9 cellular contexts compared by ENCODE assay signal in the genomic region with DNA sequence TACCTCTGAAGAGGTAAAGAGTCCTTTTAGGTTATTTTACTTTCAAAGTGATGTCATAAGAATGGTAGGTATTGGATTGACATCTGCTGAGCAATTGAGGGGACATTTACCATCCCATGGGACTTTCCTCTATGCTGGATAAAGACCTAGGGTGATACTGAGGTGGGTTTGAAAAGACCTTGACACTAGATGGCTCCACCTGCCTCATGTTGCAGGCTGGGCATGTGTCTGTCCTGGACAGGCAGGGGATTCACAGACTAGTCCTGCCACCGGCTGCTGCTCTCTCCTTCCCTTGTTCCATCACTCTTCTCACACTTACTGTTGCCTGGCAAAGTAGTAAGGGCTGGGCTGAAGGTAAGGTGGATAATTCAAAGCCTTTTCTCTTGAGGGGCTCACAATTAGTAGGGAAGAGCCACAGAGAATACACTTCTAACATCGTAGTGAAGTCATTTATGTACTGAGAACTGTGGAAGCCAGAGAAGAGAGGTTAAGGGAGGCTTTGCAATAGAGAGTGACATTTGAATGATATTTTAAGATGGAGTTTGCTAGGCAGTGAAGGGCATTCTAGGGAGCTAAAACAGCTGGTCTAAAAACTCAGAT. TPM values are rescaled to one million over a fixed set of nuclear protein-coding genes. Genes with fewer than 3 reads are reported as not detected.
DNase-seq lines count a peak whose midpoint lies in the region; ATAC-seq, FAIRE-seq and TF ChIP-seq lines count a peak whose summit lies in the region.
"Had no signal": no experiment of that assay in that cellular context is flagged by ENCODE, and none has a peak within 500 bp of the region (broad histone marks: within the 10 kb centered on the region; RNA-seq: fewer than 3 reads in every experiment).

No MANE protein-coding gene starts in this region.

- ATAC-seq in HG02798 (IDR thresholded peaks at IDR 0.05; ENCODE audit: poor library complexity, unreplicated experiment) = peak; percentile 67
- ATAC-seq in K562 = peak; percentile 90

- POLR2A ChIA-PET in BJ (lab: Charles Lee) (no interaction called here), K562 (lab: Yijun Ruan, JAX) (no interaction called here)

- H3K27ac ChIP-seq in K562 (ENCODE audit: extremely low read depth, low read depth, low read length) = no peak overlapping the region

- peaks cover 26% of the 10 kb centered on the region; the same call in 1 of the 2 replicates for H4K20me1 ChIP-seq in K562 (replicated peaks; ENCODE audit: control insufficient read depth, insufficient read depth, low read length)

- H3K79me2 ChIP-seq in K562 (ENCODE audit: control insufficient read depth, insufficient read depth, low read length) = no peaks in the 10 kb centered on the region

- H3K4me2 ChIP-seq in K562 (ENCODE audit: insufficient read depth, low read length) = no peak overlapping the region

- H3K27me3 ChIP-seq in BJ (ENCODE audit: control insufficient read depth, insufficient read depth, low read length) (no peaks in the 10 kb centered on the region), K562 (ENCODE audit: control insufficient read depth in 2 of 2, insufficient read depth in 2 of 2, low read length in 2 of 2) (no peaks in the 10 kb centered on the region)

- no peaks in the 10 kb centered on the region for H3K9me1 ChIP-seq in K562 (ENCODE audit: control insufficient read depth, insufficient read depth, low read length)

- H2AFZ ChIP-seq in K562 (ENCODE audit: low read depth, low read length) = no peak overlapping the region

- peak; percentile 45 for TF ChIP-seq CTCF in BJ (IDR thresholded peaks at IDR 0.05; ENCODE audit: insufficient read depth, low read depth, low read length)
- TF ChIP-seq CTCF in K562 (IDR thresholded peaks at IDR 0.05 in 2 of 3, conservative IDR thresholded peaks at IDR 0.05 in 1 of 3; ENCODE audit: insufficient read depth in 2 of 3, low read depth in 1 of 3, low read length in 3 of 3) = peak; percentile 61 to 69 (median 69)

- in situ Hi-C loops in K562 (cut with MboI) = loop anchor here (5.0 to 25.0 kb wide), 2 partner anchors 98 to 432 kb away; no protein-coding TSS in a partner anchor

- no peak for DNase-seq in BJ (ENCODE audit: low read depth)
- peak; percentile 66 for DNase-seq in GM18507 (ENCODE audit: extremely low spot score, insufficient read length, low read depth)
- DNase-seq in NCI-H2227 treated with DMSO at 0.1 percent for 48 hours (lab: John Stamatoyannopoulos, UW) = peak; percentile 9
- peak; percentile 42 to 67 (median 54) for DNase-seq in K562 (ENCODE audit: extremely low read depth in 1 of 4, low spot score in 3 of 4)
- DNase-seq in left kidney (ENCODE audit: low read depth, low spot score) = peak; percentile 78
- no peak for DNase-seq in DMS114 treated with DMSO at 0.1 percent for 48 hours (lab: John Stamatoyannopoulos, UW; ENCODE audit: unreplicated experiment)
- no peak for DNase-seq in activated CD8-positive, alpha-beta memory T cell treated with anti-CD3 and anti-CD28 coated beads for 24 hours
- DNase-seq: natural killer cell had no signal

- TF ChIP-seq RAD21 in K562 (CRISPR knock-in tag; conservative IDR thresholded peaks at IDR 0.05 in 1 of 2, IDR thresholded peaks at IDR 0.05 in 1 of 2) = peak in 1 of 2 experiments; percentile 77; a peak in 2 of 4 replicates

- CTCF ChIA-PET in BJ (lab: Yijun Ruan, JAX) (interaction anchor here (1.3 to 4.8 kb wide), 2 partner anchors 13 to 72 kb away, joined by 4 to 40 read pairs; no protein-coding TSS in a partner anchor), K562 (lab: Yijun Ruan, JAX; ENCODE audit: low intra/inter-chr PET ratio) (interaction anchor here (1.4 kb wide), 1 partner anchor 73 kb away, joined by 5 read pairs; no protein-coding TSS in a partner anchor)

- H3K9me3 ChIP-seq in K562 (replicated peaks; ENCODE audit: control insufficient read depth, insufficient read depth, low read depth, low read length) = no peaks in the 10 kb centered on the region

- FAIRE-seq in GM18507 (lab: Jason Lieb, UNC) (peak; percentile 81), K562 (lab: Jason Lieb, UNC) (peak; percentile 74)

- H3K9ac ChIP-seq in K562 (ENCODE audit: insufficient read depth in 1 of 2, low read depth in 2 of 2, low read length in 2 of 2) = no peak overlapping the region

- TF ChIP-seq EP300 in K562 (IDR thresholded peaks at IDR 0.05; ENCODE audit: low read length) = no peak

- 72% methylated on average over 2 of the region's 2 CpGs for WGBS in K562 (ENCODE audit: insufficient coverage, low coverage, missing lambda C conversion rate)

- intact Hi-C loops in K562 (cut with micrococcal nuclease) = loop anchor here (1.0 to 10.0 kb wide), 4 partner anchors 72 to 424 kb away; no protein-coding TSS in a partner anchor

- no TSS peak for BruUV-seq in K562 (replicated peaks; lab: Mats Ljungman, UMichigan)

- no peak for TF ChIP-seq POLR2A in K562 (conservative IDR thresholded peaks at IDR 0.05)

- H3K4me1 ChIP-seq in K562 (replicated peaks in 1 of 2; ENCODE audit: control insufficient read depth in 2 of 2, insufficient read depth in 2 of 2, low read length in 2 of 2) = peaks cover 5 to 6% of the 10 kb centered on the region in 2 experiments; a peak in 4 of 5 replicates

- H3K36me3 ChIP-seq in BJ (ENCODE audit: control insufficient read depth, insufficient read depth, low read length) (no peaks in the 10 kb centered on the region; the same call in 1 of the 2 replicates), K562 (ENCODE audit: control insufficient read depth, insufficient read depth, low read length) (0 out of 3 replicates have a peak, but pooled peaks cover 2% of the 10 kb centered on the region)

- H3K4me3 ChIP-seq in BJ (ENCODE audit: low read depth, low read length) = no peak overlapping the region
- H3K4me3 ChIP-seq in K562 = no peak overlapping the region

TF ChIP-seq in K562, 482 proteins besides CTCF, POLR2A, EP300 and RAD21:
- 0 out of 2 replicates have a peak, but pooled peaks have one; percentile 40 for TF ChIP-seq SMC3 (conservative IDR thresholded peaks at IDR 0.05; ENCODE audit: insufficient read depth, low read depth, low read length)
- TF ChIP-seq ZNF79 (CRISPR knock-in tag; IDR thresholded peaks at IDR 0.05; ENCODE audit: low read depth) = no peak

RNA-seq across cellular contexts. Expression of a gene that starts 27.7 kb away (rescaled TPM):
- 26.1 and 36.3 TPM in 2 replicates for polyA plus RNA-seq in BJ (2011; rRNA removed)
- 31.1 and 31.8 TPM in 2 replicates for polyA minus RNA-seq in BJ (2011; rRNA and poly(A)+ RNA removed)
- total RNA-seq in K562 (2011; cell fraction: chromatin; rRNA removed; ENCODE audit: low replicate concordance) = 54.4 and 56.3 TPM in 2 replicates
- total RNA-seq in K562 (2011; cell fraction: nucleolus; rRNA removed) = 28.3 and 29.1 TPM in 2 replicates
- 38.1 and 45.0 TPM in 2 replicates for total RNA-seq in K562 (2011; cell fraction: nucleoplasm; rRNA removed)
- 21.7 and 25.8 TPM in 2 replicates for total RNA-seq in K562 (2014; rRNA removed)
- total RNA-seq in K562 (2014; rRNA removed; fragmentation: Illumina TruSeq; extraction: Trizol) = 13.2 and 14.2 TPM in 2 replicates
- total RNA-seq in K562 (2015; rRNA removed; fragmentation: Illumina TruSeq; extraction: Trizol) = 15.5 and 15.6 TPM in 2 replicates
- total RNA-seq in K562 (2021) = 27.5 and 28.5 TPM in 2 replicates
- 17.5 and 24.0 TPM in 2 replicates for polyA plus RNA-seq in K562 (2011; rRNA removed)
- 13.7 and 15.9 TPM in 2 replicates for polyA plus RNA-seq in K562 (2011; cell fraction: cytosol; rRNA removed)
- polyA plus RNA-seq in K562 (2011; cell fraction: nucleus; rRNA removed) = 46.8 and 47.8 TPM in 2 replicates
- polyA plus RNA-seq in K562 (2012) = 16.4 and 21.1 TPM in 2 replicates
- 20.3 and 21.3 TPM in 2 replicates for polyA plus RNA-seq in K562 (2014; fragmentation: Illumina TruSeq; extraction: Trizol)
- 1 to 10 TPM; 5.3 TPM for polyA plus RNA-seq in K562 (2014; fragmentation: Nextera tagmentation; extraction: Ambion mirVana)
- 18.7 and 19.4 TPM in 2 replicates for polyA plus RNA-seq in K562 (2014; rRNA removed)
- 24.5 and 36.4 TPM in 2 replicates for polyA minus RNA-seq in K562 (2011; rRNA and poly(A)+ RNA removed)
- 17.6 and 25.8 TPM in 2 replicates for polyA minus RNA-seq in K562 (2011; cell fraction: cytosol; rRNA and poly(A)+ RNA removed)
- 28.0 and 53.1 TPM in 2 replicates for polyA minus RNA-seq in K562 (2011; cell fraction: nucleus; rRNA and poly(A)+ RNA removed)

Comparison
In these comparisons a context has a peak if more than half of its experiments do, and no peak if none do; other contexts are left out.
1. DNase-seq: peak in GM18507 (single experiment), NCI-H2227 treated with DMSO at 0.1 percent for 48 hours (single experiment), K562 (4 of 4) and left kidney (single experiment); none in BJ (single experiment), DMS114 treated with DMSO at 0.1 percent for 48 hours (single experiment) and activated CD8-positive, alpha-beta memory T cell treated with anti-CD3 and anti-CD28 coated beads for 24 hours (single experiment).